Comparison of ENCODE assay signal across 16 cellular contexts in genomic region chr15:72183781-72184164, GRCh38. TPM values are rescaled to one million over a fixed set of nuclear protein-coding genes. Genes with fewer than 3 reads are reported as not detected.
DNase-seq lines count a peak whose midpoint lies in the region; ATAC-seq and TF ChIP-seq lines count a peak whose summit lies in the region.
"Had no signal": no experiment of that assay in that cellular context is flagged by ENCODE, and none has a peak within 500 bp of the region (broad histone marks: within the 10 kb centered on the region; RNA-seq: fewer than 3 reads in every experiment).

No MANE protein-coding gene starts in this region.

- intact Hi-C loops in testis (cut with DNase I; ENCODE audit: low total_unique reads) = no loop called here

- no CpG with 5 or more reads among the region's 12 CpGs for whole genome bisulfite sequencing in mesendoderm (ENCODE audit: extremely low coverage, insufficient coverage, low lambda C conversion rate)
- WGBS in testis, 2 donors = 31 to 32% methylated on average over 4 to 12 of the region's 12 CpGs

- ATAC-seq in HG03520 (IDR thresholded peaks at IDR 0.05; ENCODE audit: unreplicated experiment) = no peak
- ATAC-seq in left lobe of liver = no peak
- ATAC-seq: activated CD8-positive, alpha-beta memory T cell treated with anti-CD3 and anti-CD28 coated beads, Interleukin-2, amount 10 ng/mL, durations not matched to agents 7 days and 5 days; naive thymus-derived CD4-positive, alpha-beta T cell had no signal

- H3K4me1 ChIP-seq in mesendoderm (ENCODE audit: control insufficient read depth, low read depth, low read length) = peaks cover 2% of the 10 kb centered on the region
- peaks cover 3% of the 10 kb centered on the region for H3K4me1 ChIP-seq in testis
- H3K4me1 ChIP-seq: HAP-1 had no signal

- H3K4me3 ChIP-seq in coronary artery = peak overlapping the region; percentile 70
- no peak overlapping the region for H3K4me3 ChIP-seq in mesendoderm (ENCODE audit: low read length)
- peak overlapping the region; percentile 12 to 32 for H3K4me3 ChIP-seq in testis
- H3K4me3 ChIP-seq: HAP-1 had no signal

- H3K27me3 ChIP-seq in mesendoderm (ENCODE audit: insufficient read depth, low read length, poor library complexity) (no peaks in the 10 kb centered on the region), testis (no peaks in the 10 kb centered on the region)

- no peak overlapping the region for H2BK15ac ChIP-seq in mesendoderm (replicated peaks; ENCODE audit: low read depth)

- H3K4me2 ChIP-seq in mesendoderm (ENCODE audit: low read length) = peak overlapping the region; percentile 74

- H3K9me3 ChIP-seq in testis = no peaks in the 10 kb centered on the region
- H3K9me3 ChIP-seq: HAP-1 had no signal

- no peak overlapping the region for H3K23ac ChIP-seq in mesendoderm (ENCODE audit: low read length)

- peak overlapping the region; percentile 49 for H3K9ac ChIP-seq in mesendoderm (ENCODE audit: low read length)

- H3K79me2 ChIP-seq in mesendoderm (ENCODE audit: control insufficient read depth, insufficient read depth, low read length) = no peaks in the 10 kb centered on the region

- H2BK5ac ChIP-seq in mesendoderm (ENCODE audit: low read length) = no peak overlapping the region

- peak; percentile 48 for DNase-seq in HuH-7 (ENCODE audit: low spot score)
- no peak for DNase-seq in coronary artery (ENCODE audit: low spot score)
- no peak for DNase-seq in mesendoderm
- no peak for DNase-seq in testis
- no peak for DNase-seq in GM10248 (ENCODE audit: extremely low spot score)
- no peak for DNase-seq in left lobe of liver (ENCODE audit: low spot score)
- DNase-seq in NCI-H2029 (lab: John Stamatoyannopoulos, UW) = no peak
- DNase-seq: activated CD8-positive, alpha-beta memory T cell treated with anti-CD3 and anti-CD28 coated beads, Interleukin-2, amount 10 ng/mL, durations not matched to agents 7 days and 5 days; effector memory CD4-positive, alpha-beta T cell; Kasumi-1; NCI-H2107; stimulated activated CD4-positive, alpha-beta T cell treated with anti-CD3 and anti-CD28 coated beads, Interleukin-12 subunit alpha, Interleukin-12 subunit beta, amount 100 ng/mL, for 4 hours; T-helper 9 cell had no signal

- H3K56ac ChIP-seq in mesendoderm (ENCODE audit: low read length) = peak overlapping the region; percentile 85

- no peak overlapping the region for H3K4ac ChIP-seq in mesendoderm (ENCODE audit: low read depth, low read length)

- H3K36me3 ChIP-seq in mesendoderm (ENCODE audit: control insufficient read depth, insufficient read depth, low read length) = no peaks in the 10 kb centered on the region
- H3K36me3 ChIP-seq in testis (ENCODE audit: low read depth, missing control alignments) = no peaks in the 10 kb centered on the region
- H3K36me3 ChIP-seq: HAP-1 had no signal

- H3K27ac ChIP-seq in coronary artery (no peak overlapping the region), mesendoderm (ENCODE audit: low read depth, low read length) (no peak overlapping the region), testis (no peak overlapping the region)

- H2AK5ac ChIP-seq in mesendoderm (ENCODE audit: low read length) = no peak overlapping the region

- H3K18ac ChIP-seq in mesendoderm (ENCODE audit: low read length) = no peak overlapping the region

- POLR2A ChIA-PET in GM10248 (lab: Yijun Ruan, JAX) = no interaction called here

- CTCF ChIA-PET in GM10248 (lab: Yijun Ruan, JAX) = no interaction called here

- TF ChIP-seq POLR2A in testis (IDR thresholded peaks at IDR 0.05) = no peak

- no peaks in the 10 kb centered on the region for H3K79me1 ChIP-seq in mesendoderm (ENCODE audit: low read length)

- H2BK120ac ChIP-seq in mesendoderm (ENCODE audit: low read depth, low read length) = no peak overlapping the region

- no peak overlapping the region for H4K5ac ChIP-seq in mesendoderm (ENCODE audit: low read length)

- no peak overlapping the region for H4K8ac ChIP-seq in mesendoderm (ENCODE audit: low read depth, low read length)

- TF ChIP-seq CTCF in coronary artery (IDR thresholded peaks at IDR 0.05) (no peak), testis (IDR thresholded peaks at IDR 0.05) (no peak), GM10248 (IDR thresholded peaks at IDR 0.05; ENCODE audit: control extremely low read depth, extremely low read depth, low read depth, missing control alignments) (no peak)

RNA-seq across cellular contexts. Expression of gene GRAMD2A, which starts 13.8 kb away (rescaled TPM):
- polyA plus RNA-seq in mesendoderm (2013, experiment 1 of 2) = 0.44 TPM
- 0.31 TPM for polyA plus RNA-seq in mesendoderm (2013, experiment 2 of 2)
- total RNA-seq in testis (1 to 10 TPM in 1 of 2 donors, under 1 TPM in 1; 0.31 to 1.4 TPM), left lobe of liver (not detected)
- polyA plus RNA-seq in testis (ENCODE audit: insufficient read depth, low read depth, low replicate concordance) = 3.1 TPM
- total RNA-seq: activated CD8-positive, alpha-beta memory T cell treated with anti-CD3 and anti-CD28 coated beads, Interleukin-2, amount 10 ng/mL, durations not matched to agents 7 days and 5 days; naive thymus-derived CD4-positive, alpha-beta T cell had no signal
- polyA plus RNA-seq: naive thymus-derived CD4-positive, alpha-beta T cell had no signal

RNA-seq across cellular contexts. Expression of gene PKM, which starts 47.2 kb away (rescaled TPM):
- 429 TPM for polyA plus RNA-seq in mesendoderm (2013, experiment 1 of 2)
- 421 TPM for polyA plus RNA-seq in mesendoderm (2013, experiment 2 of 2)
- total RNA-seq in testis = 100 to 1,000 TPM; 521 to 530 TPM
- 602 TPM for polyA plus RNA-seq in testis (ENCODE audit: insufficient read depth, low read depth, low replicate concordance)
- total RNA-seq in left lobe of liver = 31.0 TPM

Comparison
In these comparisons a context has a peak if more than half of its experiments do, and no peak if none do; other contexts are left out.
1. RNA of gene PKM, which starts 47.2 kb away (total RNA-seq): 521 to 530 TPM in testis; 31.0 TPM in left lobe of liver (single experiment); every median in the first group is over 10 times any median in the second.